In genomic region chr10:15363031-15363430, GRCh38 we compare ENCODE assay signal across 21 cellular contexts. TPM values are rescaled to one million over a fixed set of nuclear protein-coding genes. Genes with fewer than 3 reads are reported as not detected.
A peak's percentile ranks its signal among the peaks of the same experiment; 100 is the strongest.
DNase-seq lines count a peak whose midpoint lies in the region; ATAC-seq, FAIRE-seq and TF ChIP-seq lines count a peak whose summit lies in the region.
"Had no signal": no experiment of that assay in that cellular context is flagged by ENCODE, and none has a peak within 500 bp of the region (broad histone marks: within the 10 kb centered on the region; RNA-seq: fewer than 3 reads in every experiment).

No MANE protein-coding gene starts in this region.

- H4K20me1 ChIP-seq in K562 (replicated peaks; ENCODE audit: control insufficient read depth, insufficient read depth, low read length): no peaks in the 10 kb centered on the region

- H3K9ac ChIP-seq in K562 (ENCODE audit: insufficient read depth in 1 of 2, low read depth in 2 of 2, low read length in 2 of 2): no peak overlapping the region

- no peak overlapping the region for H3K4me3 ChIP-seq in K562
- H3K4me3 ChIP-seq: ascending aorta had no signal

- POLR2A ChIA-PET in K562 (lab: Yijun Ruan, JAX) (interaction anchor here (0.7 to 1.5 kb wide), 5 partner anchors 9 to 1337 kb away, joined by 3 to 4 read pairs (median 4); no protein-coding TSS in a partner anchor), RWPE1 (lab: Yijun Ruan, JAX; ENCODE audit: low non-redundant PET) (no interaction called here)

- no peaks in the 10 kb centered on the region; a peak in 1 of 5 replicates for H3K4me1 ChIP-seq in K562 (replicated peaks in 1 of 2; ENCODE audit: control insufficient read depth in 2 of 2, insufficient read depth in 2 of 2, low read length in 2 of 2)
- H3K4me1 ChIP-seq: ascending aorta had no signal

- TF ChIP-seq CTCF in K562 (IDR thresholded peaks at IDR 0.05 in 2 of 3, conservative IDR thresholded peaks at IDR 0.05 in 1 of 3; ENCODE audit: insufficient read depth in 2 of 3, low read depth in 1 of 3, low read length in 3 of 3) (no peak), RWPE1 (conservative IDR thresholded peaks at IDR 0.05; ENCODE audit: low read depth) (no peak)

- no peak overlapping the region for H2AFZ ChIP-seq in K562 (ENCODE audit: low read depth, low read length)

- no peaks in the 10 kb centered on the region for H3K36me3 ChIP-seq in K562 (ENCODE audit: control insufficient read depth, insufficient read depth, low read length)
- H3K36me3 ChIP-seq: ascending aorta, neutrophil had no signal

- no peak overlapping the region for H3K4me2 ChIP-seq in K562 (ENCODE audit: insufficient read depth, low read length)

- H3K79me2 ChIP-seq in K562 (ENCODE audit: control insufficient read depth, insufficient read depth, low read length): no peaks in the 10 kb centered on the region

- intact Hi-C loops in K562 (cut with micrococcal nuclease): no loop called here

- ATAC-seq in K562 (no peak), HG02938 (IDR thresholded peaks at IDR 0.05; ENCODE audit: unreplicated experiment) (no peak), GM21423 (IDR thresholded peaks at IDR 0.05; ENCODE audit: unreplicated experiment) (no peak)
- ATAC-seq: left lobe of liver had no signal

- H3K27ac ChIP-seq in K562 (ENCODE audit: extremely low read depth, low read depth, low read length) (no peak overlapping the region), RWPE1 (no peak overlapping the region)
- H3K27ac ChIP-seq: ascending aorta, C4-2B, neutrophil had no signal

- CTCF ChIA-PET in K562 (lab: Yijun Ruan, JAX; ENCODE audit: low intra/inter-chr PET ratio) (no interaction called here), RWPE1 (lab: Yijun Ruan, JAX) (interaction anchor here (0.6 kb wide), 1 partner anchor 599 kb away, joined by 3 read pairs; no protein-coding TSS in a partner anchor)

- DNase-seq in A172 (ENCODE audit: low spot score) (peak; percentile 66), HT1080 (ENCODE audit: low read depth) (peak; percentile 56), K562 (ENCODE audit: extremely low read depth in 1 of 4, low spot score in 3 of 4) (no peak), islet precursor cell (peak; percentile 94), RWPE1 (ENCODE audit: low spot score) (no peak), erythroblast (lab: John Stamatoyannopoulos, UW) (no peak)
- DNase-seq: 8988T; activated CD4-positive, alpha-beta T cell treated with anti-CD3 and anti-CD28 coated beads, Interleukin-2, amount 50 U/mL, for 4 hours; activated naive CD4-positive, alpha-beta T cell treated with Interleukin-2 at 50 U/mL for 16 hours; DMS 273 treated with DMSO at 0.1 percent for 48 hours; NCI-H524; Right ventricle myocardium superior; stimulated activated CD8-positive, alpha-beta memory T cell treated with anti-CD3 and anti-CD28 coated beads, Interleukin-4, amount 100 ng/mL, for 48 hours had no signal

- no TSS peak for BruUV-seq in K562 (replicated peaks; lab: Mats Ljungman, UMichigan)

- no peaks in the 10 kb centered on the region for H3K9me3 ChIP-seq in K562 (replicated peaks; ENCODE audit: control insufficient read depth, insufficient read depth, low read depth, low read length)
- H3K9me3 ChIP-seq: ascending aorta, neutrophil had no signal

- TF ChIP-seq EP300 in K562 (IDR thresholded peaks at IDR 0.05; ENCODE audit: low read length): no peak

- TF ChIP-seq POLR2A in K562 (conservative IDR thresholded peaks at IDR 0.05) (no peak), erythroblast (IDR thresholded peaks at IDR 0.05; ENCODE audit: low read length) (no peak)

- 1% methylated on average over 7 of the region's 7 CpGs for WGBS in K562 (ENCODE audit: insufficient coverage, low coverage, missing lambda C conversion rate)

- in situ Hi-C loops in K562 (cut with MboI): no loop called here

- FAIRE-seq in K562 (lab: Jason Lieb, UNC): peak; percentile 11
- FAIRE-seq: colon, endometrium had no signal

- peaks cover 4 to 8% of the 10 kb centered on the region in 2 experiments; a peak in 1 of 5 replicates for H3K27me3 ChIP-seq in K562 (ENCODE audit: control insufficient read depth in 2 of 2, insufficient read depth in 2 of 2, low read length in 2 of 2)
- H3K27me3 ChIP-seq: ascending aorta had no signal

- H3K9me1 ChIP-seq in K562 (ENCODE audit: control insufficient read depth, insufficient read depth, low read length): no peaks in the 10 kb centered on the region

- TF ChIP-seq RAD21 in K562 (CRISPR knock-in tag; conservative IDR thresholded peaks at IDR 0.05 in 1 of 2, IDR thresholded peaks at IDR 0.05 in 1 of 2): no peak

TF ChIP-seq in K562, 482 proteins besides CTCF, POLR2A, EP300 and RAD21:
- no peak for TF ChIP-seq SRSF9 (IDR thresholded peaks at IDR 0.05; ENCODE audit: borderline replicate concordance, low read depth, low read length)
- TF ChIP-seq PBX2 (CRISPR knock-in tag; IDR thresholded peaks at IDR 0.05; ENCODE audit: low read depth): no peak
- no peak for TF ChIP-seq PBX2 (tag; conservative IDR thresholded peaks at IDR 0.05; ENCODE audit: low read depth)
- no peak for TF ChIP-seq SP1 (CRISPR knock-in tag; IDR thresholded peaks at IDR 0.05)
- TF ChIP-seq GTF2E2 (tag; IDR thresholded peaks at IDR 0.05): no peak
- no peak for TF ChIP-seq ZNF232 (CRISPR knock-in tag; IDR thresholded peaks at IDR 0.05)
- no peak for TF ChIP-seq HMBOX1 (IDR thresholded peaks at IDR 0.05)
- TF ChIP-seq MXI1 (IDR thresholded peaks at IDR 0.05; ENCODE audit: low read depth, low read length): no peak
- no peak for TF ChIP-seq YY1 (IDR thresholded peaks at IDR 0.05; ENCODE audit: borderline replicate concordance in 1 of 3, control insufficient read depth in 1 of 3, extremely low read depth in 1 of 3, insufficient read depth in 3 of 3, insufficient read length in 1 of 3, insufficient replicate concordance in 2 of 3, low read depth in 1 of 3, low read length in 2 of 3)

RNA-seq across cellular contexts. Expression of gene FAM171A1, which starts 8.1 kb away (rescaled TPM):
- total RNA-seq in A172 (2014; rRNA removed; shearing (Covaris generic)): 37.8 and 44.1 TPM in 2 replicates
- total RNA-seq in HT1080 (2014; rRNA removed; shearing (Covaris generic)): 35.9 and 41.3 TPM in 2 replicates
- polyA plus RNA-seq in HT1080 (2015; cell fraction: cytosol; rRNA removed): 53.2 and 55.0 TPM in 2 replicates
- polyA plus RNA-seq in HT1080 (2015; cell fraction: nucleus; rRNA removed): 31.1 and 33.6 TPM in 2 replicates
- 1.8 and 5.6 TPM in 2 replicates for total RNA-seq in K562 (2011; cell fraction: chromatin; rRNA removed; ENCODE audit: low replicate concordance)
- 2.9 and 5.2 TPM in 2 replicates for total RNA-seq in K562 (2011; cell fraction: nucleolus; rRNA removed)
- 3.8 and 6.3 TPM in 2 replicates for total RNA-seq in K562 (2011; cell fraction: nucleoplasm; rRNA removed)
- total RNA-seq in K562 (2014; rRNA removed) (4.5 and 5.2 TPM in 2 replicates), K562 (2014; rRNA removed; fragmentation: Illumina TruSeq; extraction: Trizol) (2.8 and 3.3 TPM in 2 replicates), K562 (2015; rRNA removed; fragmentation: Illumina TruSeq; extraction: Trizol) (4.5 and 4.8 TPM in 2 replicates), K562 (2021) (7.7 and 8.2 TPM in 2 replicates)
- polyA plus RNA-seq in K562 (2011; rRNA removed) (7.8 and 14.2 TPM in 2 replicates), K562 (2014; fragmentation: Illumina TruSeq; extraction: Trizol) (6.9 and 7.3 TPM in 2 replicates), K562 (2014; fragmentation: Nextera tagmentation; extraction: Ambion mirVana) (under 1 TPM; 0.51 to 0.94 TPM), K562 (2014; rRNA removed) (5.3 and 5.7 TPM in 2 replicates)
- 10.2 and 16.3 TPM in 2 replicates for polyA plus RNA-seq in K562 (2011; cell fraction: cytosol; rRNA removed)
- 6.8 and 8.9 TPM in 2 replicates for polyA plus RNA-seq in K562 (2011; cell fraction: nucleus; rRNA removed)
- polyA plus RNA-seq in K562 (2012): 9.1 and 10.0 TPM in 2 replicates
- polyA minus RNA-seq in K562 (2011; rRNA and poly(A)+ RNA removed): 7.6 and 11.3 TPM in 2 replicates
- 7.3 and 11.0 TPM in 2 replicates for polyA minus RNA-seq in K562 (2011; cell fraction: cytosol; rRNA and poly(A)+ RNA removed)
- polyA minus RNA-seq in K562 (2011; cell fraction: nucleus; rRNA and poly(A)+ RNA removed): 2.8 and 3.8 TPM in 2 replicates

Comparison
In these comparisons a context has a peak if more than half of its experiments do, and no peak if none do; other contexts are left out.
1. DNase-seq: peak in A172 (single experiment), HT1080 (single experiment) and islet precursor cell (single experiment); none in K562 (0 of 4), RWPE1 (single experiment) and erythroblast (0 of 2).